In genomic region chr10:73953665-73954064, GRCh38 we compare ENCODE assay signal across 1 cellular context.
TF ChIP-seq lines count a peak whose summit lies in the region.

No MANE protein-coding gene starts in this region.

TF ChIP-seq in K562, 482 proteins besides CTCF, POLR2A, EP300 and RAD21:
- TF ChIP-seq BRCA1 (IDR thresholded peaks at IDR 0.05) (no peak), BRCA1 (CRISPR knock-in tag; IDR thresholded peaks at IDR 0.05) (no peak), ZNF384 (IDR thresholded peaks at IDR 0.05; ENCODE audit: low read depth, low read length) (no peak), CBFA2T3 (IDR thresholded peaks at IDR 0.05) (no peak), OTX1 (CRISPR knock-in tag; IDR thresholded peaks at IDR 0.05) (no peak), ZNF668 (CRISPR knock-in tag; IDR thresholded peaks at IDR 0.05) (no peak), SMARCE1 (IDR thresholded peaks at IDR 0.05) (no peak), ZNF584 (CRISPR knock-in tag; IDR thresholded peaks at IDR 0.05; ENCODE audit: low read depth) (no peak), RCOR1 (IDR thresholded peaks at IDR 0.05; ENCODE audit: borderline replicate concordance in 1 of 2, low read depth in 2 of 2, low read length in 2 of 2) (0 out of 4 replicates have a peak, but pooled peaks of 1 of the 2 experiments have one; percentile 22), ZNF57 (CRISPR knock-in tag; IDR thresholded peaks at IDR 0.05) (no peak), HDAC8 (tag; IDR thresholded peaks at IDR 0.05) (no peak), RBM25 (IDR thresholded peaks at IDR 0.05; ENCODE audit: low read depth, low read length, severe bottlenecking) (peak; percentile 88), E2F3 (CRISPR knock-in tag; IDR thresholded peaks at IDR 0.05) (no peak), CHD2 (IDR thresholded peaks at IDR 0.05; ENCODE audit: low read depth, low read length) (no peak), ZC3H4 (CRISPR knock-in tag; IDR thresholded peaks at IDR 0.05; ENCODE audit: borderline replicate concordance) (no peak), NKRF (IDR thresholded peaks at IDR 0.05; ENCODE audit: borderline replicate concordance) (no peak), MXI1 (IDR thresholded peaks at IDR 0.05; ENCODE audit: low read depth, low read length) (no peak), NCOA1 (IDR thresholded peaks at IDR 0.05; ENCODE audit: low read depth) (no peak), GTF2B (IDR thresholded peaks at IDR 0.05; ENCODE audit: extremely low read depth, insufficient read length) (no peak), HNRNPLL (IDR thresholded peaks at IDR 0.05; ENCODE audit: low read depth, low read length, poor library complexity, severe bottlenecking) (no peak), ZBTB26 (CRISPR knock-in tag; IDR thresholded peaks at IDR 0.05) (no peak), HDAC2 (IDR thresholded peaks at IDR 0.05) (peak; percentile 89), RAD51 (IDR thresholded peaks at IDR 0.05; ENCODE audit: borderline replicate concordance, low read depth) (no peak), SMARCA5 (IDR thresholded peaks at IDR 0.05) (peak; percentile 83; the same call in 1 of the 2 replicates), ZNF316 (IDR thresholded peaks at IDR 0.05) (no peak), HDAC1 (IDR thresholded peaks at IDR 0.05) (0 out of 4 replicates have a peak, but pooled peaks of 1 of the 2 experiments have one; percentile 40), KDM1A (IDR thresholded peaks at IDR 0.05) (peak; percentile 71 to 84), ZNF121 (CRISPR knock-in tag; conservative IDR thresholded peaks at IDR 0.05) (peak; percentile 78), ETV6 (IDR thresholded peaks at IDR 0.05; ENCODE audit: borderline replicate concordance in 1 of 2, low read depth in 2 of 2, low read length in 1 of 2) (no peak), ETV6 (CRISPR knock-in tag; IDR thresholded peaks at IDR 0.05; ENCODE audit: borderline replicate concordance) (no peak), BCOR (IDR thresholded peaks at IDR 0.05) (peak; percentile 93), TRIM28 (IDR thresholded peaks at IDR 0.05) (no peak), ZKSCAN8 (CRISPR knock-in tag; IDR thresholded peaks at IDR 0.05) (no peak), ESRRA (IDR thresholded peaks at IDR 0.05; ENCODE audit: borderline replicate concordance, low read depth) (peak; percentile 83), ZNF589 (CRISPR knock-in tag; IDR thresholded peaks at IDR 0.05; ENCODE audit: low read depth) (no peak), THAP12 (CRISPR knock-in tag; IDR thresholded peaks at IDR 0.05) (no peak), DIDO1 (tag; IDR thresholded peaks at IDR 0.05; ENCODE audit: low read depth) (no peak)
